In the genomic region with DNA sequence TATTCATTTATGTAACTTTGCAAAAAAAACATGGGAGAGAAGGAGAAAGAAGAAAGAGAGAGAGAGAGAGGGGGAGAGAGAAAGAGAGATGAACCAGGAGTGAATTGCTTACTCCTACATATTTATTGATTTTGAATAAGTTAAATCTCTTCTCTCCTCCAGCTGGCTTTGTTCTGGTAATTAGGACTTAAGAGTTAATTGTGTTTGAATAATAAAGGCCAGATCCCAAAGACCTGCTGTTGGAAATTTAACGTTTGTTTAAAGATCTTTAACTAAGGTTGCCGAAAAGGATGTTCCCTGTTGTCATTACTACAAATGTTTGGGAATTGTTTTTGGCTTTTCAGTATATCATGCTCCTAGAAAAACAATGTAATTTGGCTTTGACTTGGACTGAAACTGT, we compare ENCODE assay signal across 25 cellular contexts.
"Had no signal": no experiment of that assay in that cellular context is flagged by ENCODE, and none has a peak within 500 bp of the region (broad histone marks: within the 10 kb centered on the region; RNA-seq: fewer than 3 reads in every experiment).

No MANE protein-coding gene starts in this region.

- H3K36me3 ChIP-seq: heart left ventricle, left ventricle myocardium inferior, lower lobe of right lung, pancreas, right lobe of liver, suprapubic skin, thyroid gland, upper lobe of left lung, uterus had no signal

- H3K9me3 Mint-ChIP-seq: mesothelial cell of epicardium had no signal

- H3K27me3 Mint-ChIP-seq: memory B cell had no signal

- H3K9me3 ChIP-seq: lower lobe of right lung, pancreas, psoas muscle, right lobe of liver, suprapubic skin, thyroid gland, upper lobe of left lung, uterus had no signal

- H3K36me3 Mint-ChIP-seq: memory B cell; mesothelial cell of epicardium; stimulated activated effector memory CD8-positive, alpha-beta T cell treated with anti-CD3 and anti-CD28 coated beads, Interleukin-12 subunit alpha, Interleukin-12 subunit beta, amount 100 ng/mL, for 72 hours had no signal

- H3K4me1 Mint-ChIP-seq: memory B cell; mesothelial cell of epicardium; natural killer cell; stimulated activated effector memory CD8-positive, alpha-beta T cell treated with anti-CD3 and anti-CD28 coated beads, Interleukin-12 subunit alpha, Interleukin-12 subunit beta, amount 100 ng/mL, for 72 hours had no signal

- H3K27ac ChIP-seq: heart left ventricle, left ventricle myocardium inferior, lower lobe of right lung, pancreas, psoas muscle, right lobe of liver, suprapubic skin, thyroid gland, upper lobe of left lung, uterus had no signal

- H3K27ac Mint-ChIP-seq: memory B cell; mesothelial cell of epicardium; natural killer cell; stimulated activated effector memory CD8-positive, alpha-beta T cell treated with anti-CD3 and anti-CD28 coated beads, Interleukin-12 subunit alpha, Interleukin-12 subunit beta, amount 100 ng/mL, for 72 hours had no signal

- H3K27me3 ChIP-seq: heart left ventricle, pancreas, right lobe of liver, suprapubic skin, thyroid gland, upper lobe of left lung, uterus had no signal

- DNase-seq: effector memory CD4-positive, alpha-beta T cell; heart left ventricle; hypothalamus; kidney; left cardiac atrium; left ventricle myocardium inferior; lower lobe of right lung; natural killer cell; nucleus accumbens; pancreas; psoas muscle; retina; right lobe of liver; stimulated activated CD4-positive, alpha-beta T cell treated with anti-CD3 and anti-CD28 coated beads, Interleukin-4, amount 100 ng/mL, for 1 hour; stimulated activated CD8-positive, alpha-beta memory T cell treated with anti-CD3 and anti-CD28 coated beads, Interleukin-4, amount 100 ng/mL, for 48 hours; stimulated activated naive CD8-positive, alpha-beta T cell treated with anti-CD3 and anti-CD28 coated beads, Interleukin-15, Interleukin-2, amounts not matched to agents 100 U/mL and 50 U/mL, for 24 hours; thyroid gland; upper lobe of left lung; uterus had no signal

- H3K4me3 ChIP-seq: heart left ventricle, left ventricle myocardium inferior, lower lobe of right lung, pancreas, psoas muscle, right lobe of liver, suprapubic skin, thyroid gland, upper lobe of left lung, uterus had no signal

- H3K4me1 ChIP-seq: heart left ventricle, left ventricle myocardium inferior, lower lobe of right lung, pancreas, psoas muscle, suprapubic skin, thyroid gland, upper lobe of left lung, uterus had no signal

- H3K4me3 Mint-ChIP-seq: memory B cell; mesothelial cell of epicardium; natural killer cell; neural crest cell; stimulated activated effector memory CD8-positive, alpha-beta T cell treated with anti-CD3 and anti-CD28 coated beads, Interleukin-12 subunit alpha, Interleukin-12 subunit beta, amount 100 ng/mL, for 72 hours had no signal

- ATAC-seq: esophagus mucosa; left cardiac atrium; lower lobe of right lung; natural killer cell; pancreas; psoas muscle; right lobe of liver; stimulated activated effector memory CD8-positive, alpha-beta T cell treated with anti-CD3 and anti-CD28 coated beads, Interleukin-12 subunit alpha, Interleukin-12 subunit beta, amount 100 ng/mL, for 72 hours; stimulated activated naive CD8-positive, alpha-beta T cell treated with anti-CD3 and anti-CD28 coated beads, Interleukin-15, Interleukin-2, amounts not matched to agents 100 U/mL and 50 U/mL, for 24 hours had no signal
